In the genomic region with DNA sequence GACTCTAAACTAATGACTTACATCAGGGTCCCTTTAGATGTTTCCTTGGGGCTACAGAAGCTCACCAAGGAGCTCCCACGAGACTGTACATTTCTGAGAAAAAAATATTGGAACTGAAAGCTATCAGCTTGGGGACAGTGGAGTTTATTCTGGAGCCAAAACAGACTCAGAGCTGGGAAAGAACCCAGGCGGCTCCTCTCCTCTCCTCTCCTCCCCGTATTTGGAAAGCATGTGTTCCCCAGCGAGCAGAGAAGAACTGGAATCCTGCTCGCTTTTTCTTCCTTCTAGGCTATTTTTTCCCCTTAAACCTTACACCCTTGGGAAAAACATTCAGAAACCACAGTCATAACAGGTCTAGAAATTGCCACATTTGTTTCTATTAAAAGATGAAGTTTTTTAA, we compare ENCODE assay signal across 25 cellular contexts. TPM values are rescaled to one million over a fixed set of nuclear protein-coding genes. Genes with fewer than 3 reads are reported as not detected.
A peak's percentile ranks its signal among the peaks of the same experiment; 100 is the strongest.
DNase-seq lines count a peak whose midpoint lies in the region; ATAC-seq and TF ChIP-seq lines count a peak whose summit lies in the region.
"Had no signal": no experiment of that assay in that cellular context is flagged by ENCODE, and none has a peak within 500 bp of the region (broad histone marks: within the 10 kb centered on the region; RNA-seq: fewer than 3 reads in every experiment).

No MANE protein-coding gene starts in this region.

- no peak overlapping the region for H3K4me3 ChIP-seq in heart right ventricle
- no peak overlapping the region for H3K4me3 ChIP-seq in stomach
- no peak overlapping the region for H3K4me3 ChIP-seq in breast epithelium
- H3K4me3 ChIP-seq: adrenal gland, cardiac muscle cell, GM23338 had no signal

- H3K27ac ChIP-seq in heart right ventricle (peak overlapping the region in 7 of 10 donors; percentile 45 to 76 (median 64)), stomach (peak overlapping the region in 3 of 5 donors; percentile 17 to 61 (median 46)), breast epithelium (no peak overlapping the region)
- H3K27ac ChIP-seq: adrenal gland, cardiac muscle cell had no signal

- TF ChIP-seq EP300 in stomach (IDR thresholded peaks at IDR 0.05), result no peak

- H3K9me3 ChIP-seq in heart right ventricle, result no peaks in the 10 kb centered on the region
- H3K9me3 ChIP-seq in stomach, result no peaks in the 10 kb centered on the region
- H3K9me3 ChIP-seq in breast epithelium, result no peaks in the 10 kb centered on the region
- H3K9me3 ChIP-seq: adrenal gland, Caco-2 had no signal

- H3K27me3 ChIP-seq in heart right ventricle (peaks cover 0 to 3% (median 0%) of the 10 kb centered on the region in 7 donors), stomach (peaks cover 0 to 9% (median 0%) of the 10 kb centered on the region in 3 donors), breast epithelium (peaks cover 0 to 36% of the 10 kb centered on the region in 2 donors)
- H3K27me3 ChIP-seq: cardiac muscle cell had no signal

- intact Hi-C loops in Right ventricle myocardium superior (cut with DNase I) (loop anchor here (10.0 kb wide), 1 partner anchor 51 kb away; no protein-coding TSS in a partner anchor), left cardiac atrium (cut with DNase I) (no loop called here), heart right ventricle (cut with DNase I) (loop anchor here in 1 of 10 donors (10.0 kb wide), 1 partner anchor 239 kb away; the partner anchor contains the start of gene HTATSF1), stomach (cut with DNase I; ENCODE audit: low total_unique reads) (no loop called here), breast epithelium (cut with DNase I; ENCODE audit: low total_unique reads) (no loop called here)

- 53 to 70% methylated on average over 5 of the region's 5 CpGs for WGBS in heart right ventricle, 2 donors
- WGBS in stomach, 5 donors, result 47 to 67% (median 54%) methylated on average over 5 of the region's 5 CpGs

- DNase-seq in Right ventricle myocardium superior, result peak; percentile 38
- DNase-seq in left cardiac atrium, result no peak
- no peak for DNase-seq in heart right ventricle
- DNase-seq in stomach, result no peak
- DNase-seq in iPS-NIHi11 (ENCODE audit: low spot score), result no peak
- no peak for DNase-seq in breast epithelium (ENCODE audit: low spot score in 2 of 2)
- DNase-seq in NCI-H1930 (lab: John Stamatoyannopoulos, UW), result no peak
- no peak for DNase-seq in pons (ENCODE audit: low spot score)
- DNase-seq: activated CD8-positive, alpha-beta memory T cell treated with anti-CD3 and anti-CD28 coated beads, Interleukin-2, amount 50 U/mL, for 4 hours; adrenal gland; Caco-2; DND-41; foreskin melanocyte; Kasumi-1; kidney; NCI-H1694 treated with DMSO at 0.1 percent for 48 hours; NCI-H748 treated with DMSO at 0.1 percent for 48 hours; nucleus accumbens; substantia nigra; T-helper 9 cell had no signal

- peaks cover 0 to 13% (median 10%) of the 10 kb centered on the region in 9 donors for H3K4me1 ChIP-seq in heart right ventricle
- H3K4me1 ChIP-seq in stomach, result peaks cover 0 to 4% (median under 1%) of the 10 kb centered on the region in 4 donors
- H3K4me1 ChIP-seq in breast epithelium, result no peaks in the 10 kb centered on the region
- H3K4me1 ChIP-seq: adrenal gland, Caco-2 had no signal

- TF ChIP-seq POLR2A in stomach (IDR thresholded peaks at IDR 0.05) (no peak), breast epithelium (IDR thresholded peaks at IDR 0.05) (no peak)

- ATAC-seq in Right ventricle myocardium superior (ENCODE audit: poor library complexity), result peak; percentile 50
- ATAC-seq in left cardiac atrium, result no peak
- ATAC-seq in heart right ventricle, result peak in 6 of 8 donors; percentile 19 to 66 (median 55)
- ATAC-seq: GM23338 had no signal

- TF ChIP-seq CTCF in heart right ventricle (IDR thresholded peaks at IDR 0.05) (no peak), stomach (IDR thresholded peaks at IDR 0.05) (no peak), breast epithelium (IDR thresholded peaks at IDR 0.05) (no peak)

- no peaks in the 10 kb centered on the region for H3K36me3 ChIP-seq in heart right ventricle
- H3K36me3 ChIP-seq in stomach, result no peaks in the 10 kb centered on the region
- no peaks in the 10 kb centered on the region for H3K36me3 ChIP-seq in breast epithelium
- H3K36me3 ChIP-seq: adrenal gland, cardiac muscle cell had no signal

RNA-seq across cellular contexts. Expression of gene MAP7D3, which starts 4.3 kb away (rescaled TPM):
- total RNA-seq in Right ventricle myocardium superior (11.4 TPM), left cardiac atrium (10 to 100 TPM; 11.8 to 12.5 TPM), heart right ventricle (10 to 100 TPM; 11.6 to 16.2 (median 14.5) TPM), stomach (10 to 100 TPM in 2 of 5 donors, 1 to 10 TPM in 3; 2.2 to 14.1 (median 9.9) TPM), breast epithelium (10 to 100 TPM; 10.5 to 48.5 (median 19.3) TPM)
- polyA plus RNA-seq in heart right ventricle (10 to 100 TPM in 1 of 2 donors, 1 to 10 TPM in 1; 8.1 to 12.5 TPM), stomach (1 to 10 TPM; 2.4 to 3.7 (median 3.1) TPM)

RNA-seq across cellular contexts. Expression of gene ADGRG4, which starts 45.2 kb away (rescaled TPM):
- total RNA-seq in Right ventricle myocardium superior (not detected), left cardiac atrium (under 1 TPM in 1 of 2 donors, not detected in 1; 0.03 TPM), heart right ventricle (under 1 TPM in 2 of 10 donors, not detected in 8; 0.02 to 0.09 TPM), stomach (1 to 10 TPM in 1 of 5 donors, under 1 TPM in 2, not detected in 2; 0.29 to 1.8 (median 0.55) TPM), breast epithelium (under 1 TPM; under 0.01 to 0.16 (median under 0.01) TPM)
- polyA plus RNA-seq in heart right ventricle (not detected), stomach (under 1 TPM in 1 of 3 donors, not detected in 2; under 0.01 TPM)
- total RNA-seq: A172, Caco-2, cardiac muscle cell, dermis microvascular lymphatic vessel endothelial cell, GM23338, myocyte had no signal
- polyA plus RNA-seq: cardiac muscle cell, GM23338 had no signal

Comparison
In these comparisons a context has a peak if more than half of its experiments do, and no peak if none do; other contexts are left out.
1. ATAC-seq: peak in Right ventricle myocardium superior (single experiment) and heart right ventricle (6 of 8); none in left cardiac atrium (0 of 2).
2. H3K27ac ChIP-seq: peak in heart right ventricle (7 of 10) and stomach (3 of 5); none in breast epithelium (0 of 2).